9 cellular contexts compared by ENCODE assay signal in the genomic region with DNA sequence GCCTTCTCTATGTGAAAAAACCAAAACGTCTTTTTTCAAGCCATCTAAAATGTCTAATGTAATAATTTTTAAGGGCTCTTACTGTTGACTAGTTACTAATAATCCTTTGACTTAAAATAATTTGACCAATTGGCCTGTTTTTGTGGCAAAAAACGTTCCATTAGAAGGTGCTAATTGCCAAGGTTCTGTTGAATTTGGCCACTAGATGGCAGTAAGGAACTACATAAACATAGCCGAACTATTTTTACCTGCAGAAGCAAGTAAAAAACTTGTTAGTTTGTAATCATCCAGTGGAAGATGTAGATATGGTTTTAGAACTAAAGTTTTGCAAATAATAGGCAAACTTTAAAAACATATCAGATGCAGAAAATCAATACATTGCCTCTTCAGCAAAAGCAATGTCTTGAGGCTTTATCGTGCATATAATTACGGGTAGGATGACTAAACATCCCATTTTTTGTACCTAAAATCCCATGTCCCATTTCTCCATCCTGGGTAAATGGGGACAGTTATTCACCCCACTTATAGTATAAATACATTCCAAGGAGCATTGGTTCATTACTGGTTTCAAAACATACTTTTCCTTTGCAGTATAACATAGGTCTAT. TPM values are rescaled to one million over a fixed set of nuclear protein-coding genes. Genes with fewer than 3 reads are reported as not detected.
A peak's percentile ranks its signal among the peaks of the same experiment; 100 is the strongest.
DNase-seq lines count a peak whose midpoint lies in the region; ATAC-seq and TF ChIP-seq lines count a peak whose summit lies in the region.
"Had no signal": no experiment of that assay in that cellular context is flagged by ENCODE, and none has a peak within 500 bp of the region (broad histone marks: within the 10 kb centered on the region; RNA-seq: fewer than 3 reads in every experiment).

No MANE protein-coding gene starts in this region.

- CTCF ChIA-PET in MCF 10A (lab: Yijun Ruan, JAX), result interaction anchor here (0.8 to 3.4 kb wide), 7 partner anchors 10 to 417 kb away, joined by 3 to 29 read pairs (median 3); no protein-coding TSS in a partner anchor

- no peaks in the 10 kb centered on the region for H3K27me3 Mint-ChIP-seq in MCF 10A (ENCODE audit: insufficient read depth, unreplicated experiment)

- DNase-seq in COLO829 (ENCODE audit: low spot score), result peak; percentile 49
- DNase-seq in NCI-H2196 (lab: John Stamatoyannopoulos, UW; ENCODE audit: unreplicated experiment), result peak; percentile 71
- DNase-seq in MCF 10A (ENCODE audit: unreplicated experiment), result peak; percentile 65
- peak; percentile 75 for DNase-seq in left kidney (ENCODE audit: low read depth, low spot score)
- no peak for DNase-seq in SHP77 treated with DMSO at 0.1 percent for 48 hours (lab: John Stamatoyannopoulos, UW)
- DNase-seq in NCI-H2107 treated with DMSO at 0.1 percent for 48 hours (lab: John Stamatoyannopoulos, UW; ENCODE audit: unreplicated experiment), result no peak

- peak; percentile 58 for ATAC-seq in GM18858 (IDR thresholded peaks at IDR 0.05; ENCODE audit: unreplicated experiment)
- no peak for ATAC-seq in HG03342 (IDR thresholded peaks at IDR 0.05; ENCODE audit: unreplicated experiment)
- ATAC-seq: T-helper 17 cell had no signal

- peak; percentile 72 for TF ChIP-seq CTCF in MCF 10A (IDR thresholded peaks at IDR 0.05; ENCODE audit: unreplicated experiment)

- H3K4me3 Mint-ChIP-seq in MCF 10A (ENCODE audit: unreplicated experiment), result no peak overlapping the region
- H3K4me3 Mint-ChIP-seq: T-helper 17 cell had no signal

- no TSS peak for BruUV-seq in MCF 10A (replicated peaks; lab: Mats Ljungman, UMichigan)

- intact Hi-C loops in MCF 10A (cut with micrococcal nuclease), result loop anchor here (1.0 kb wide), 3 partner anchors 173 to 417 kb away; no protein-coding TSS in a partner anchor

- no peaks in the 10 kb centered on the region for H3K9me3 Mint-ChIP-seq in MCF 10A (ENCODE audit: unreplicated experiment)

- no peak overlapping the region for H3K27ac Mint-ChIP-seq in MCF 10A (ENCODE audit: low read depth, unreplicated experiment)
- H3K27ac Mint-ChIP-seq: T-helper 17 cell had no signal

- POLR2A ChIA-PET in MCF 10A (lab: Yijun Ruan, JAX), result no interaction called here

- H3K4me1 Mint-ChIP-seq in MCF 10A (ENCODE audit: insufficient read depth, unreplicated experiment), result peaks cover 6% of the 10 kb centered on the region

- no peaks in the 10 kb centered on the region for H3K36me3 Mint-ChIP-seq in MCF 10A (ENCODE audit: insufficient read depth, unreplicated experiment)

RNA-seq across cellular contexts. Expression of gene PROM1, which starts 57.6 kb away (rescaled TPM):
- total RNA-seq in MCF 10A (2022), result not detected in 2 replicates
- total RNA-seq: T-helper 17 cell had no signal

Comparison
In these comparisons a context has a peak if more than half of its experiments do, and no peak if none do; other contexts are left out.
1. DNase-seq: peak in COLO829 (single experiment), NCI-H2196 (single experiment), MCF 10A (single experiment) and left kidney (single experiment); none in SHP77 treated with DMSO at 0.1 percent for 48 hours (single experiment) and NCI-H2107 treated with DMSO at 0.1 percent for 48 hours (single experiment).